Comparison of ENCODE assay signal across 1 cellular context in the genomic region with DNA sequence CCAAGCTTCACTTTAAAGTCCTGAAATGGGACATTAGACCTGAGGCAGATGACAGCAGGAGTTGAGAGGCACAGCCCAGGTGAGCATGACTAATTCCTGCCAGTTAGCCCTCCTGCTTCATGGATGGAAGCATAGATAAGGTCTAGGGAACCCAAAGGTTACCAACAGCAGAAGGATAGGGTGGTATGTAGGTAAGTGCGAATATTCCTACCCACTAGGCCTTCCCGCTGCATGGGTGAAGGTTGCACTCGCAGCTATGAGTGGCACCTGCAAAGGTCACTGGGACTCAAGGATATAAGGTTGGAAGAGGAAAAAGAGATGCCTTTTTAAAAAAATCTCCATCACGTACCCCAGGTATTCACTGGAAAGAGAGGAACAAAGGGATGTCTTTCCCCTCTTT.
TF ChIP-seq lines count a peak whose summit lies in the region.

No MANE protein-coding gene starts in this region.

TF ChIP-seq in HEK293, 187 proteins besides CTCF, POLR2A, EP300 and RAD21 (continued from another document):
- TF ChIP-seq TRIM28 (IDR thresholded peaks at IDR 0.05; ENCODE audit: borderline replicate concordance, low read length) (peak; percentile 100; the same call in 1 of the 2 replicates), ZNF626 (tag by site-specific recombination; IDR thresholded peaks at IDR 0.05) (peak; percentile 99), ZNF184 (tag by site-specific recombination; IDR thresholded peaks at IDR 0.05) (peak; percentile 69; the same call in 1 of the 2 replicates), ZNF558 (tag by site-specific recombination; IDR thresholded peaks at IDR 0.05) (peak; percentile 81), ZNF837 (tag by site-specific recombination; IDR thresholded peaks at IDR 0.05) (no peak), ZNF350 (tag by site-specific recombination; IDR thresholded peaks at IDR 0.05) (peak; percentile 71), ZNF544 (tag by site-specific recombination; IDR thresholded peaks at IDR 0.05) (no peak), ZNF560 (tag by site-specific recombination; IDR thresholded peaks at IDR 0.05; ENCODE audit: borderline replicate concordance) (peak; percentile 78; the same call in 1 of the 2 replicates), ZNF112 (tag by site-specific recombination; IDR thresholded peaks at IDR 0.05) (0 out of 2 replicates have a peak, but pooled peaks have one; percentile 9), MYNN (tag by site-specific recombination; IDR thresholded peaks at IDR 0.05; ENCODE audit: borderline replicate concordance) (no peak), ZNF747 (tag by site-specific recombination; IDR thresholded peaks at IDR 0.05) (peak; percentile 62; the same call in 1 of the 2 replicates), ZNF132 (tag by site-specific recombination; IDR thresholded peaks at IDR 0.05; ENCODE audit: borderline replicate concordance) (no peak), ZNF155 (tag by site-specific recombination; IDR thresholded peaks at IDR 0.05) (0 out of 2 replicates have a peak, but pooled peaks have one; percentile 60), ZNF169 (tag by site-specific recombination; IDR thresholded peaks at IDR 0.05) (0 out of 2 replicates have a peak, but pooled peaks have one; percentile 75), ZNF658 (tag by site-specific recombination; IDR thresholded peaks at IDR 0.05) (peak; percentile 80; the same call in 1 of the 2 replicates), ZNF585B (tag by site-specific recombination; IDR thresholded peaks at IDR 0.05) (no peak), ZNF510 (tag by site-specific recombination; IDR thresholded peaks at IDR 0.05; ENCODE audit: insufficient replicate concordance) (peak; percentile 73), ZNF157 (tag by site-specific recombination; IDR thresholded peaks at IDR 0.05) (0 out of 2 replicates have a peak, but pooled peaks have one; percentile 16), ZNF248 (tag by site-specific recombination; IDR thresholded peaks at IDR 0.05) (peak; percentile 84; the same call in 1 of the 2 replicates), ZXDB (tag by site-specific recombination; IDR thresholded peaks at IDR 0.05) (peak; percentile 47; the same call in 1 of the 2 replicates), GLI4 (tag by site-specific recombination; IDR thresholded peaks at IDR 0.05) (no peak), ZNF529 (tag by site-specific recombination; IDR thresholded peaks at IDR 0.05; ENCODE audit: insufficient replicate concordance) (peak; percentile 73), ZNF660 (tag by site-specific recombination; IDR thresholded peaks at IDR 0.05) (0 out of 2 replicates have a peak, but pooled peaks have one; percentile 48), ZNF621 (tag by site-specific recombination; IDR thresholded peaks at IDR 0.05) (peak; percentile 51; the same call in 1 of the 2 replicates), KLF8 (tag by site-specific recombination; IDR thresholded peaks at IDR 0.05) (peak; percentile 56; the same call in 1 of the 2 replicates), ZBTB1 (tag by site-specific recombination; IDR thresholded peaks at IDR 0.05) (no peak), SP7 (tag by site-specific recombination; IDR thresholded peaks at IDR 0.05) (peak; percentile 57; the same call in 1 of the 2 replicates)
- TF ChIP-seq, protein P1, sequence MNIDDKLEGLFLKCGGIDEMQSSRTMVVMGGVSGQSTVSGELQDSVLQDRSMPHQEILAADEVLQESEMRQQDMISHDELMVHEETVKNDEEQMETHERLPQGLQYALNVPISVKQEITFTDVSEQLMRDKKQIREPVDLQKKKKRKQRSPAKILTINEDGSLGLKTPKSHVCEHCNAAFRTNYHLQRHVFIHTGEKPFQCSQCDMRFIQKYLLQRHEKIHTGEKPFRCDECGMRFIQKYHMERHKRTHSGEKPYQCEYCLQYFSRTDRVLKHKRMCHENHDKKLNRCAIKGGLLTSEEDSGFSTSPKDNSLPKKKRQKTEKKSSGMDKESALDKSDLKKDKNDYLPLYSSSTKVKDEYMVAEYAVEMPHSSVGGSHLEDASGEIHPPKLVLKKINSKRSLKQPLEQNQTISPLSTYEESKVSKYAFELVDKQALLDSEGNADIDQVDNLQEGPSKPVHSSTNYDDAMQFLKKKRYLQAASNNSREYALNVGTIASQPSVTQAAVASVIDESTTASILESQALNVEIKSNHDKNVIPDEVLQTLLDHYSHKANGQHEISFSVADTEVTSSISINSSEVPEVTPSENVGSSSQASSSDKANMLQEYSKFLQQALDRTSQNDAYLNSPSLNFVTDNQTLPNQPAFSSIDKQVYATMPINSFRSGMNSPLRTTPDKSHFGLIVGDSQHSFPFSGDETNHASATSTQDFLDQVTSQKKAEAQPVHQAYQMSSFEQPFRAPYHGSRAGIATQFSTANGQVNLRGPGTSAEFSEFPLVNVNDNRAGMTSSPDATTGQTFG (tag by site-specific recombination; IDR thresholded peaks at IDR 0.05; ENCODE audit: borderline replicate concordance) = no peak
- TF ChIP-seq, protein P2, sequence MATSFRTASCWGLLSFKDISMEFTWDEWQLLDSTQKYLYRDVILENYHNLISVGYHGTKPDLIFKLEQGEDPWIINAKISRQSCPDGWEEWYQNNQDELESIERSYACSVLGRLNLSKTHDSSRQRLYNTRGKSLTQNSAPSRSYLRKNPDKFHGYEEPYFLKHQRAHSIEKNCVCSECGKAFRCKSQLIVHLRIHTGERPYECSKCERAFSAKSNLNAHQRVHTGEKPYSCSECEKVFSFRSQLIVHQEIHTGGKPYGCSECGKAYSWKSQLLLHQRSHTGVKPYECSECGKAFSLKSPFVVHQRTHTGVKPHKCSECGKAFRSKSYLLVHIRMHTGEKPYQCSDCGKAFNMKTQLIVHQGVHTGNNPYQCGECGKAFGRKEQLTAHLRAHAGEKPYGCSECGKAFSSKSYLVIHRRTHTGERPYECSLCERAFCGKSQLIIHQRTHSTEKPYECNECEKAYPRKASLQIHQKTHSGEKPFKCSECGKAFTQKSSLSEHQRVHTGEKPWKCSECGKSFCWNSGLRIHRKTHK (tag by site-specific recombination; IDR thresholded peaks at IDR 0.05) = peak; percentile 57; the same call in 1 of the 2 replicates
- TF ChIP-seq, protein P3, sequence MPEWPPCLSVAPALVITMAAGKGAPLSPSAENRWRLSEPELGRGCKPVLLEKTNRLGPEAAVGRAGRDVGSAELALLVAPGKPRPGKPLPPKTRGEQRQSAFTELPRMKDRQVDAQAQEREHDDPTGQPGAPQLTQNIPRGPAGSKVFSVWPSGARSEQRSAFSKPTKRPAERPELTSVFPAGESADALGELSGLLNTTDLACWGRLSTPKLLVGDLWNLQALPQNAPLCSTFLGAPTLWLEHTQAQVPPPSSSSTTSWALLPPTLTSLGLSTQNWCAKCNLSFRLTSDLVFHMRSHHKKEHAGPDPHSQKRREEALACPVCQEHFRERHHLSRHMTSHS (tag by site-specific recombination; IDR thresholded peaks at IDR 0.05) = no peak
- TF ChIP-seq, protein P4, sequence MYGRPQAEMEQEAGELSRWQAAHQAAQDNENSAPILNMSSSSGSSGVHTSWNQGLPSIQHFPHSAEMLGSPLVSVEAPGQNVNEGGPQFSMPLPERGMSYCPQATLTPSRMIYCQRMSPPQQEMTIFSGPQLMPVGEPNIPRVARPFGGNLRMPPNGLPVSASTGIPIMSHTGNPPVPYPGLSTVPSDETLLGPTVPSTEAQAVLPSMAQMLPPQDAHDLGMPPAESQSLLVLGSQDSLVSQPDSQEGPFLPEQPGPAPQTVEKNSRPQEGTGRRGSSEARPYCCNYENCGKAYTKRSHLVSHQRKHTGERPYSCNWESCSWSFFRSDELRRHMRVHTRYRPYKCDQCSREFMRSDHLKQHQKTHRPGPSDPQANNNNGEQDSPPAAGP (tag by site-specific recombination; IDR thresholded peaks at IDR 0.05) = peak; percentile 65; the same call in 1 of the 2 replicates
- TF ChIP-seq, protein P5, sequence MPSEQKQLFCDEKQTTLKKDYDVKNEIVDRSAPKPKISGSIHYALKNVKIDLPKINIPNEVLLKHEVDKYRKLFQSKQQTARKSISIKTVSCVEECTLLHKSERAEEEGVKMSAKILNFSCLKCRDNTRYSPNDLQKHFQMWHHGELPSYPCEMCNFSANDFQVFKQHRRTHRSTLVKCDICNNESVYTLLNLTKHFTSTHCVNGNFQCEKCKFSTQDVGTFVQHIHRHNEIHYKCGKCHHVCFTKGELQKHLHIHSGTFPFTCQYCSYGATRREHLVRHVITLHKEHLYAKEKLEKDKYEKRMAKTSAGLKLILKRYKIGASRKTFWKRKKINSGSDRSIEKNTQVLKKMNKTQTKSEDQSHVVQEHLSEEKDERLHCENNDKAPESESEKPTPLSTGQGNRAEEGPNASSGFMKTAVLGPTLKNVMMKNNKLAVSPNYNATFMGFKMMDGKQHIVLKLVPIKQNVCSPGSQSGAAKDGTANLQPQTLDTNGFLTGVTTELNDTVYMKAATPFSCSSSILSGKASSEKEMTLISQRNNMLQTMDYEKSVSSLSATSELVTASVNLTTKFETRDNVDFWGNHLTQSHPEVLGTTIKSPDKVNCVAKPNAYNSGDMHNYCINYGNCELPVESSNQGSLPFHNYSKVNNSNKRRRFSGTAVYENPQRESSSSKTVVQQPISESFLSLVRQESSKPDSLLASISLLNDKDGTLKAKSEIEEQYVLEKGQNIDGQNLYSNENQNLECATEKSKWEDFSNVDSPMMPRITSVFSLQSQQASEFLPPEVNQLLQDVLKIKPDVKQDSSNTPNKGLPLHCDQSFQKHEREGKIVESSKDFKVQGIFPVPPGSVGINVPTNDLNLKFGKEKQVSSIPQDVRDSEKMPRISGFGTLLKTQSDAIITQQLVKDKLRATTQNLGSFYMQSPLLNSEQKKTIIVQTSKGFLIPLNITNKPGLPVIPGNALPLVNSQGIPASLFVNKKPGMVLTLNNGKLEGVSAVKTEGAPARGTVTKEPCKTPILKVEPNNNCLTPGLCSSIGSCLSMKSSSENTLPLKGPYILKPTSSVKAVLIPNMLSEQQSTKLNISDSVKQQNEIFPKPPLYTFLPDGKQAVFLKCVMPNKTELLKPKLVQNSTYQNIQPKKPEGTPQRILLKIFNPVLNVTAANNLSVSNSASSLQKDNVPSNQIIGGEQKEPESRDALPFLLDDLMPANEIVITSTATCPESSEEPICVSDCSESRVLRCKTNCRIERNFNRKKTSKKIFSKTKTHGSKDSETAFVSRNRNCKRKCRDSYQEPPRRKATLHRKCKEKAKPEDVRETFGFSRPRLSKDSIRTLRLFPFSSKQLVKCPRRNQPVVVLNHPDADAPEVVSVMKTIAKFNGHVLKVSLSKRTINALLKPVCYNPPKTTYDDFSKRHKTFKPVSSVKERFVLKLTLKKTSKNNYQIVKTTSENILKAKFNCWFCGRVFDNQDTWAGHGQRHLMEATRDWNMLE (tag by site-specific recombination; conservative IDR thresholded peaks at IDR 0.05; ENCODE audit: low read depth) = peak; percentile 65
- TF ChIP-seq, protein P6, sequence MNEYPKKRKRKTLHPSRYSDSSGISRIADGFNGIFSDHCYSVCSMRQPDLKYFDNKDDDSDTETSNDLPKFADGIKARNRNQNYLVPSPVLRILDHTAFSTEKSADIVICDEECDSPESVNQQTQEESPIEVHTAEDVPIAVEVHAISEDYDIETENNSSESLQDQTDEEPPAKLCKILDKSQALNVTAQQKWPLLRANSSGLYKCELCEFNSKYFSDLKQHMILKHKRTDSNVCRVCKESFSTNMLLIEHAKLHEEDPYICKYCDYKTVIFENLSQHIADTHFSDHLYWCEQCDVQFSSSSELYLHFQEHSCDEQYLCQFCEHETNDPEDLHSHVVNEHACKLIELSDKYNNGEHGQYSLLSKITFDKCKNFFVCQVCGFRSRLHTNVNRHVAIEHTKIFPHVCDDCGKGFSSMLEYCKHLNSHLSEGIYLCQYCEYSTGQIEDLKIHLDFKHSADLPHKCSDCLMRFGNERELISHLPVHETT (tag by site-specific recombination; IDR thresholded peaks at IDR 0.05) = peak; percentile 78
- TF ChIP-seq, protein P7, sequence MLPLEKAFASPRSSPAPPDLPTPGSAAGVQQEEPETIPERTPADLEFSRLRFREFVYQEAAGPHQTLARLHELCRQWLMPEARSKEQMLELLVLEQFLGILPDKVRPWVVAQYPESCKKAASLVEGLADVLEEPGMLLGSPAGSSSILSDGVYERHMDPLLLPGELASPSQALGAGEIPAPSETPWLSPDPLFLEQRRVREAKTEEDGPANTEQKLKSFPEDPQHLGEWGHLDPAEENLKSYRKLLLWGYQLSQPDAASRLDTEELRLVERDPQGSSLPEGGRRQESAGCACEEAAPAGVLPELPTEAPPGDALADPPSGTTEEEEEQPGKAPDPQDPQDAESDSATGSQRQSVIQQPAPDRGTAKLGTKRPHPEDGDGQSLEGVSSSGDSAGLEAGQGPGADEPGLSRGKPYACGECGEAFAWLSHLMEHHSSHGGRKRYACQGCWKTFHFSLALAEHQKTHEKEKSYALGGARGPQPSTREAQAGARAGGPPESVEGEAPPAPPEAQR (tag by site-specific recombination; IDR thresholded peaks at IDR 0.05) = no peak
- TF ChIP-seq, protein P8, sequence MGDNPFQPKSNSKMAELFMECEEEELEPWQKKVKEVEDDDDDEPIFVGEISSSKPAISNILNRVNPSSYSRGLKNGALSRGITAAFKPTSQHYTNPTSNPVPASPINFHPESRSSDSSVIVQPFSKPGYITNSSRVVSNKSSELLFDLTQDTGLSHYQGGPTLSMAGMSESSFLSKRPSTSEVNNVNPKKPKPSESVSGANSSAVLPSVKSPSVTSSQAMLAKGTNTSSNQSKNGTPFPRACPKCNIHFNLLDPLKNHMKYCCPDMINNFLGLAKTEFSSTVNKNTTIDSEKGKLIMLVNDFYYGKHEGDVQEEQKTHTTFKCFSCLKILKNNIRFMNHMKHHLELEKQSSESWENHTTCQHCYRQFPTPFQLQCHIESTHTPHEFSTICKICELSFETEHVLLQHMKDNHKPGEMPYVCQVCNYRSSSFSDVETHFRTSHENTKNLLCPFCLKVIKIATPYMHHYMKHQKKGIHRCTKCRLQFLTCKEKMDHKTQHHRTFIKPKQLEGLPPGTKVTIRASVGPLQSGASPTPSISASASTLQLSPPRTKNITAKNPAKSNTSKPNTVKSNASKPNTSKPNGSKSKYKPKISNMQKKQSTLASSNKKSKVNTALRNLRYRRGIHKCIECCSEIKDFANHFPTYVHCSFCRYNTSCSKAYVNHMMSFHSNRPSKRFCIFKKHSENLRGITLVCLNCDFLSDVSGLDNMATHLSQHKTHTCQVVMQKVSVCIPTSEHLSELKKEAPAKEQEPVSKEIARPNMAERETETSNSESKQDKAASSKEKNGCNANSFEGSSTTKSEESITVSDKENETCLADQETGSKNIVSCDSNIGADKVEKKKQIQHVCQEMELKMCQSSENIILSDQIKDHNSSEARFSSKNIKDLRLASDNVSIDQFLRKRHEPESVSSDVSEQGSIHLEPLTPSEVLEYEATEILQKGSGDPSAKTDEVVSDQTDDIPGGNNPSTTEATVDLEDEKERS (tag by site-specific recombination; IDR thresholded peaks at IDR 0.05) = peak; percentile 100
